Comparison of ENCODE assay signal across 8 cellular contexts in the genomic region with DNA sequence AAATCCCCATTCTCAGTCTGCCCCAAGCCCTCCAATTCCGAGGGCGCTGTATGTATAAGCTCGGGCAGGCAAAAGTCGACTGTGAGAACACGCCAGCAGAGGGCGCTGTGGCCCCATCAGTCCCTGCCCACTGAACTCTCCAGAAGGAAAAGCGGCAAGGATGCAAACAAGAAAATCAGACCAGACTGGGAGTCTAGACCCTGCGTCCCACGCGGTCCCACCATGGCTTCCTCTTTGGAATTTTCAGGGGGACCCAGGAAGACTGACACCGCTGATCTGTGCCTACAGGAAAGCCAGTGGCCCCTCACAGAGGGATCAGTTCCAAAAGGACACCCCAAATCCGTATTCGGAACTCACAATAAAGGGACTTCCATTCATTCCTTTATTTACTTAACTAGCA. TPM values are rescaled to one million over a fixed set of nuclear protein-coding genes. Genes with fewer than 3 reads are reported as not detected.
A peak's percentile ranks its signal among the peaks of the same experiment; 100 is the strongest.
DNase-seq lines count a peak whose midpoint lies in the region; ATAC-seq and TF ChIP-seq lines count a peak whose summit lies in the region.

No MANE protein-coding gene starts in this region.

- TF ChIP-seq CTCF in dorsolateral prefrontal cortex (IDR thresholded peaks at IDR 0.05 in 54 of 56, conservative IDR thresholded peaks at IDR 0.05 in 2 of 56; ENCODE audit: low read depth in 1 of 56, partially characterized antibody in 56 of 56) (peak; percentile 56 to 96 (median 90)), lower lobe of right lung (IDR thresholded peaks at IDR 0.05) (peak; percentile 89)

- H3K36me3 ChIP-seq in lower lobe of right lung = no peaks in the 10 kb centered on the region

- peaks cover 18% of the 10 kb centered on the region for H3K4me1 ChIP-seq in lower lobe of right lung

- intact Hi-C loops in dorsolateral prefrontal cortex (cut with DNase I) = loop anchor here in 1 of 2 donors (2.0 kb wide), 1 partner anchor 470 kb away; no protein-coding TSS in a partner anchor
- intact Hi-C loops in lower lobe of right lung (cut with DNase I) = loop anchor here (10.0 kb wide), 1 partner anchor 472 kb away; no protein-coding TSS in a partner anchor

- DNase-seq in AG08396 (ENCODE audit: low spot score) (peak; percentile 83), NCI-H526 treated with DMSO at 0.1 percent for 48 hours (lab: John Stamatoyannopoulos, UW) (peak; percentile 85), dorsolateral prefrontal cortex (peak; percentile 77 to 91 (median 88)), lower lobe of right lung (peak; percentile 87)
- peak; percentile 62 to 67 for DNase-seq in activated CD4-positive, alpha-beta T cell treated with anti-CD3 and anti-CD28 coated beads, Interleukin-2, amount 50 U/mL, for 24 hours (ENCODE audit: low read depth in 1 of 2, low spot score in 1 of 2)
- peak; percentile 54 to 74 (median 58) for DNase-seq in stimulated activated CD4-positive, alpha-beta T cell treated with anti-CD3 and anti-CD28 coated beads, TNF-alpha, amount 100 ng/mL, for 24 hours (ENCODE audit: low read depth in 3 of 3)

- H3K9me3 ChIP-seq in lower lobe of right lung = no peaks in the 10 kb centered on the region

- H3K27ac ChIP-seq in dorsolateral prefrontal cortex = no peak overlapping the region
- H3K27ac ChIP-seq in lower lobe of right lung = no peak overlapping the region

- ATAC-seq in GM19043 (IDR thresholded peaks at IDR 0.05; ENCODE audit: low read depth, unreplicated experiment) (peak; percentile 80), HG03378 (IDR thresholded peaks at IDR 0.05; ENCODE audit: unreplicated experiment) (peak; percentile 67), lower lobe of right lung (peak; percentile 88 to 89)

- H3K27me3 ChIP-seq in dorsolateral prefrontal cortex (peaks cover 0 to 4% (median 0%) of the 10 kb centered on the region in 45 donors), lower lobe of right lung (ENCODE audit: low read depth) (no peaks in the 10 kb centered on the region)

- H3K4me3 ChIP-seq in dorsolateral prefrontal cortex (peak overlapping the region in 19 of 59 donors; percentile 5 to 42 (median 19)), lower lobe of right lung (no peak overlapping the region)

RNA-seq across cellular contexts. Expression of gene TEX35, which starts 19.5 kb away (rescaled TPM):
- total RNA-seq in dorsolateral prefrontal cortex = under 1 TPM in 5 of 120 experiments, not detected in 115; 0.11 to 0.63 (median 0.36) TPM
- total RNA-seq in lower lobe of right lung = not detected

RNA-seq across cellular contexts. Expression of gene CLEC20A, which starts 35.6 kb away (rescaled TPM):
- under 1 TPM in 6 of 120 experiments, not detected in 114; 0.48 to 0.94 (median 0.50) TPM for total RNA-seq in dorsolateral prefrontal cortex
- total RNA-seq in lower lobe of right lung = not detected
